ENCODE assay signal across 1 cellular context in the genomic region with DNA sequence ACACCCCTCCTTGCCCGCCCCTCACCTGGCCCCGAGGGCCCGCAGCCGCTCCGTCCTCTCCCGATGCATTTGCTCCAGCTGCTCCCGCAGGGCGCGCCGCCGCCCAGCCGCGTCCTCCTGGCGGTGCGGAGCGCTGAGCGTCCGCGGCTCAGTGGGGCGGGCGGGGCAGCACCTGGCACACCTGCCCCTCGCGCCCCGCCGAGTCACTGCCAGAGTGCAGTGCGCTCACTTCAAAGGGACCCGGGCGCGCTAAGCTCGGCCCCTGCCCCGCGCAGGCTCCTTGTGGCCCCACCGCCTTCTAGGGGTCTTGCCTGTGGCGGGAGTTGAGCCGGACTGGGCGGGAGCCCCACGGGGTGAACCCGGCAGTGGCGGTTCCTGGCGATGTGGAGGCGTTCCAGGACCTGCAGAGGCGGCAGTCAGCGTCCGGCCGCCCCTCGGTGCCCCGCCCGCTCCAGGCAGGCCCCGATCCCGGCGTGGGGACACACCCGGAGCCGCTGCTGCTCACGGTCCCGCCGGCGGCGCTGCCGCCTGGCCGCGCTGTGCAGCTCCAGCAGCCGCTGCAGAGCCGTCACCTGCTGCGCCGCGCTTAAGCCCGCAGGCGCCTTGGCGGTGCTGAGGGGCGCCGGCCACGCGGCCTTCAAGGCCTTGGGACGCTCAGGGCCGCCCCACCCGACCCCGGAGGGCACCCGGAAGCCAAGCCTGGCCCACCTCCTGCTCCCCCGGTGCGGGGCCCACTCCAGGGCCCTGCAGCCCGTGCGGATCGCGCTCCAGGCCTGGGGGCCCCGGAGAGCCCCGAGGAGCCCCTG.
TF ChIP-seq lines count a peak whose summit lies in the region.

No MANE protein-coding gene starts in this region.

TF ChIP-seq in HepG2, 621 proteins besides CTCF, POLR2A, EP300 and RAD21 (continues in another document):
- TF ChIP-seq, protein P1, sequence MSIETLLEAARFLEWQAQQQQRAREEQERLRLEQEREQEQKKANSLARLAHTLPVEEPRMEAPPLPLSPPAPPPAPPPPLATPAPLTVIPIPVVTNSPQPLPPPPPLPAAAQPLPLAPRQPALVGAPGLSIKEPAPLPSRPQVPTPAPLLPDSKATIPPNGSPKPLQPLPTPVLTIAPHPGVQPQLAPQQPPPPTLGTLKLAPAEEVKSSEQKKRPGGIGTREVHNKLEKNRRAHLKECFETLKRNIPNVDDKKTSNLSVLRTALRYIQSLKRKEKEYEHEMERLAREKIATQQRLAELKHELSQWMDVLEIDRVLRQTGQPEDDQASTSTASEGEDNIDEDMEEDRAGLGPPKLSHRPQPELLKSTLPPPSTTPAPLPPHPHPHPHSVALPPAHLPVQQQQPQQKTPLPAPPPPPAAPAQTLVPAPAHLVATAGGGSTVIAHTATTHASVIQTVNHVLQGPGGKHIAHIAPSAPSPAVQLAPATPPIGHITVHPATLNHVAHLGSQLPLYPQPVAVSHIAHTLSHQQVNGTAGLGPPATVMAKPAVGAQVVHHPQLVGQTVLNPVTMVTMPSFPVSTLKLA (IDR thresholded peaks at IDR 0.05) = no peak
- TF ChIP-seq IKZF1 (IDR thresholded peaks at IDR 0.05) = no peak
- TF ChIP-seq SYNCRIP (IDR thresholded peaks at IDR 0.05; ENCODE audit: insufficient read depth, low read depth, low read length) = no peak
- TF ChIP-seq ZBTB7B (CRISPR knock-in tag; IDR thresholded peaks at IDR 0.05) = 0 out of 2 replicates have a peak, but pooled peaks have one; percentile 26
- peak; percentile 36; the same call in 1 of the 2 replicates for TF ChIP-seq ZNF121 (CRISPR knock-in tag; IDR thresholded peaks at IDR 0.05)
- no peak for TF ChIP-seq KLF9 (CRISPR knock-in tag; IDR thresholded peaks at IDR 0.05; ENCODE audit: low read depth)
- no peak for TF ChIP-seq ZNF460 (CRISPR knock-in tag; IDR thresholded peaks at IDR 0.05; ENCODE audit: borderline replicate concordance)
- TF ChIP-seq ZNF615 (CRISPR knock-in tag; IDR thresholded peaks at IDR 0.05; ENCODE audit: borderline replicate concordance) = no peak
- TF ChIP-seq ZNF782 (CRISPR knock-in tag; IDR thresholded peaks at IDR 0.05; ENCODE audit: borderline replicate concordance) = no peak
- TF ChIP-seq, protein P2, sequence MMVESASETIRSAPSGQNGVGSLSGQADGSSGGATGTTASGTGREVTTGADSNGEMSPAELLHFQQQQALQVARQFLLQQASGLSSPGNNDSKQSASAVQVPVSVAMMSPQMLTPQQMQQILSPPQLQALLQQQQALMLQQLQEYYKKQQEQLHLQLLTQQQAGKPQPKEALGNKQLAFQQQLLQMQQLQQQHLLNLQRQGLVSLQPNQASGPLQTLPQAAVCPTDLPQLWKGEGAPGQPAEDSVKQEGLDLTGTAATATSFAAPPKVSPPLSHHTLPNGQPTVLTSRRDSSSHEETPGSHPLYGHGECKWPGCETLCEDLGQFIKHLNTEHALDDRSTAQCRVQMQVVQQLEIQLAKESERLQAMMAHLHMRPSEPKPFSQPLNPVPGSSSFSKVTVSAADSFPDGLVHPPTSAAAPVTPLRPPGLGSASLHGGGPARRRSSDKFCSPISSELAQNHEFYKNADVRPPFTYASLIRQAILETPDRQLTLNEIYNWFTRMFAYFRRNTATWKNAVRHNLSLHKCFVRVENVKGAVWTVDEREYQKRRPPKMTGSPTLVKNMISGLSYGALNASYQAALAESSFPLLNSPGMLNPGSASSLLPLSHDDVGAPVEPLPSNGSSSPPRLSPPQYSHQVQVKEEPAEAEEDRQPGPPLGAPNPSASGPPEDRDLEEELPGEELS (CRISPR knock-in tag; IDR thresholded peaks at IDR 0.05) = 0 out of 2 replicates have a peak, but pooled peaks have one; percentile 5
- TF ChIP-seq, protein P3, sequence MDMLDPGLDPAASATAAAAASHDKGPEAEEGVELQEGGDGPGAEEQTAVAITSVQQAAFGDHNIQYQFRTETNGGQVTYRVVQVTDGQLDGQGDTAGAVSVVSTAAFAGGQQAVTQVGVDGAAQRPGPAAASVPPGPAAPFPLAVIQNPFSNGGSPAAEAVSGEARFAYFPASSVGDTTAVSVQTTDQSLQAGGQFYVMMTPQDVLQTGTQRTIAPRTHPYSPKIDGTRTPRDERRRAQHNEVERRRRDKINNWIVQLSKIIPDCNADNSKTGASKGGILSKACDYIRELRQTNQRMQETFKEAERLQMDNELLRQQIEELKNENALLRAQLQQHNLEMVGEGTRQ (IDR thresholded peaks at IDR 0.05; ENCODE audit: low read depth, low read length) = no peak
- TF ChIP-seq, protein P3 (CRISPR knock-in tag; IDR thresholded peaks at IDR 0.05; ENCODE audit: borderline replicate concordance) = no peak
- TF ChIP-seq ZNF335 (CRISPR knock-in tag; IDR thresholded peaks at IDR 0.05) = no peak
- no peak for TF ChIP-seq SALL1 (CRISPR knock-in tag; IDR thresholded peaks at IDR 0.05)
- no peak for TF ChIP-seq HDAC2 (CRISPR knock-in tag; IDR thresholded peaks at IDR 0.05)
- TF ChIP-seq, protein P4, sequence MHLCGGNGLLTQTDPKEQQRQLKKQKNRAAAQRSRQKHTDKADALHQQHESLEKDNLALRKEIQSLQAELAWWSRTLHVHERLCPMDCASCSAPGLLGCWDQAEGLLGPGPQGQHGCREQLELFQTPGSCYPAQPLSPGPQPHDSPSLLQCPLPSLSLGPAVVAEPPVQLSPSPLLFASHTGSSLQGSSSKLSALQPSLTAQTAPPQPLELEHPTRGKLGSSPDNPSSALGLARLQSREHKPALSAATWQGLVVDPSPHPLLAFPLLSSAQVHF (CRISPR knock-in tag; IDR thresholded peaks at IDR 0.05) = no peak
- TF ChIP-seq CEBPB (IDR thresholded peaks at IDR 0.05; ENCODE audit: borderline replicate concordance, low read depth, low read length) = no peak
- TF ChIP-seq ZNF260 (CRISPR knock-in tag; IDR thresholded peaks at IDR 0.05; ENCODE audit: borderline replicate concordance, low read depth) = no peak
- TF ChIP-seq TAF15 (IDR thresholded peaks at IDR 0.05; ENCODE audit: low read depth, low read length, poor library complexity, severe bottlenecking) = no peak
- no peak for TF ChIP-seq ZNF773 (CRISPR knock-in tag; IDR thresholded peaks at IDR 0.05; ENCODE audit: borderline replicate concordance)
- TF ChIP-seq NFIC (IDR thresholded peaks at IDR 0.05; ENCODE audit: low read length) = no peak
- TF ChIP-seq, protein P5, sequence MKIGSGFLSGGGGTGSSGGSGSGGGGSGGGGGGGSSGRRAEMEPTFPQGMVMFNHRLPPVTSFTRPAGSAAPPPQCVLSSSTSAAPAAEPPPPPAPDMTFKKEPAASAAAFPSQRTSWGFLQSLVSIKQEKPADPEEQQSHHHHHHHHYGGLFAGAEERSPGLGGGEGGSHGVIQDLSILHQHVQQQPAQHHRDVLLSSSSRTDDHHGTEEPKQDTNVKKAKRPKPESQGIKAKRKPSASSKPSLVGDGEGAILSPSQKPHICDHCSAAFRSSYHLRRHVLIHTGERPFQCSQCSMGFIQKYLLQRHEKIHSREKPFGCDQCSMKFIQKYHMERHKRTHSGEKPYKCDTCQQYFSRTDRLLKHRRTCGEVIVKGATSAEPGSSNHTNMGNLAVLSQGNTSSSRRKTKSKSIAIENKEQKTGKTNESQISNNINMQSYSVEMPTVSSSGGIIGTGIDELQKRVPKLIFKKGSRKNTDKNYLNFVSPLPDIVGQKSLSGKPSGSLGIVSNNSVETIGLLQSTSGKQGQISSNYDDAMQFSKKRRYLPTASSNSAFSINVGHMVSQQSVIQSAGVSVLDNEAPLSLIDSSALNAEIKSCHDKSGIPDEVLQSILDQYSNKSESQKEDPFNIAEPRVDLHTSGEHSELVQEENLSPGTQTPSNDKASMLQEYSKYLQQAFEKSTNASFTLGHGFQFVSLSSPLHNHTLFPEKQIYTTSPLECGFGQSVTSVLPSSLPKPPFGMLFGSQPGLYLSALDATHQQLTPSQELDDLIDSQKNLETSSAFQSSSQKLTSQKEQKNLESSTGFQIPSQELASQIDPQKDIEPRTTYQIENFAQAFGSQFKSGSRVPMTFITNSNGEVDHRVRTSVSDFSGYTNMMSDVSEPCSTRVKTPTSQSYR (CRISPR knock-in tag; IDR thresholded peaks at IDR 0.05; ENCODE audit: borderline replicate concordance) = no peak
- no peak for TF ChIP-seq SMYD3 (CRISPR knock-in tag; IDR thresholded peaks at IDR 0.05)
- no peak for TF ChIP-seq KDM3A (CRISPR knock-in tag; IDR thresholded peaks at IDR 0.05; ENCODE audit: low read depth)
- no peak for TF ChIP-seq JUND (CRISPR knock-in tag; IDR thresholded peaks at IDR 0.05)
- TF ChIP-seq, protein P6, sequence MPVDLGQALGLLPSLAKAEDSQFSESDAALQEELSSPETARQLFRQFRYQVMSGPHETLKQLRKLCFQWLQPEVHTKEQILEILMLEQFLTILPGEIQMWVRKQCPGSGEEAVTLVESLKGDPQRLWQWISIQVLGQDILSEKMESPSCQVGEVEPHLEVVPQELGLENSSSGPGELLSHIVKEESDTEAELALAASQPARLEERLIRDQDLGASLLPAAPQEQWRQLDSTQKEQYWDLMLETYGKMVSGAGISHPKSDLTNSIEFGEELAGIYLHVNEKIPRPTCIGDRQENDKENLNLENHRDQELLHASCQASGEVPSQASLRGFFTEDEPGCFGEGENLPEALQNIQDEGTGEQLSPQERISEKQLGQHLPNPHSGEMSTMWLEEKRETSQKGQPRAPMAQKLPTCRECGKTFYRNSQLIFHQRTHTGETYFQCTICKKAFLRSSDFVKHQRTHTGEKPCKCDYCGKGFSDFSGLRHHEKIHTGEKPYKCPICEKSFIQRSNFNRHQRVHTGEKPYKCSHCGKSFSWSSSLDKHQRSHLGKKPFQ (CRISPR knock-in tag; IDR thresholded peaks at IDR 0.05; ENCODE audit: insufficient replicate concordance) = peak; percentile 58
- TF ChIP-seq, protein P7, sequence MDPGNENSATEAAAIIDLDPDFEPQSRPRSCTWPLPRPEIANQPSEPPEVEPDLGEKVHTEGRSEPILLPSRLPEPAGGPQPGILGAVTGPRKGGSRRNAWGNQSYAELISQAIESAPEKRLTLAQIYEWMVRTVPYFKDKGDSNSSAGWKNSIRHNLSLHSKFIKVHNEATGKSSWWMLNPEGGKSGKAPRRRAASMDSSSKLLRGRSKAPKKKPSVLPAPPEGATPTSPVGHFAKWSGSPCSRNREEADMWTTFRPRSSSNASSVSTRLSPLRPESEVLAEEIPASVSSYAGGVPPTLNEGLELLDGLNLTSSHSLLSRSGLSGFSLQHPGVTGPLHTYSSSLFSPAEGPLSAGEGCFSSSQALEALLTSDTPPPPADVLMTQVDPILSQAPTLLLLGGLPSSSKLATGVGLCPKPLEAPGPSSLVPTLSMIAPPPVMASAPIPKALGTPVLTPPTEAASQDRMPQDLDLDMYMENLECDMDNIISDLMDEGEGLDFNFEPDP (CRISPR knock-in tag; conservative IDR thresholded peaks at IDR 0.05) = no peak
- no peak for TF ChIP-seq ZNF136 (CRISPR knock-in tag; IDR thresholded peaks at IDR 0.05; ENCODE audit: low read depth)
- TF ChIP-seq DMAP1 (CRISPR knock-in tag; IDR thresholded peaks at IDR 0.05) = no peak; the same call in 1 of the 2 replicates
- TF ChIP-seq, protein P8, sequence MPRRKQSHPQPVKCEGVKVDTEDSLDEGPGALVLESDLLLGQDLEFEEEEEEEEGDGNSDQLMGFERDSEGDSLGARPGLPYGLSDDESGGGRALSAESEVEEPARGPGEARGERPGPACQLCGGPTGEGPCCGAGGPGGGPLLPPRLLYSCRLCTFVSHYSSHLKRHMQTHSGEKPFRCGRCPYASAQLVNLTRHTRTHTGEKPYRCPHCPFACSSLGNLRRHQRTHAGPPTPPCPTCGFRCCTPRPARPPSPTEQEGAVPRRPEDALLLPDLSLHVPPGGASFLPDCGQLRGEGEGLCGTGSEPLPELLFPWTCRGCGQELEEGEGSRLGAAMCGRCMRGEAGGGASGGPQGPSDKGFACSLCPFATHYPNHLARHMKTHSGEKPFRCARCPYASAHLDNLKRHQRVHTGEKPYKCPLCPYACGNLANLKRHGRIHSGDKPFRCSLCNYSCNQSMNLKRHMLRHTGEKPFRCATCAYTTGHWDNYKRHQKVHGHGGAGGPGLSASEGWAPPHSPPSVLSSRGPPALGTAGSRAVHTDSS (CRISPR knock-in tag; conservative IDR thresholded peaks at IDR 0.05) = no peak
- TF ChIP-seq SMARCC2 (IDR thresholded peaks at IDR 0.05) = no peak
- TF ChIP-seq ZNF724P (CRISPR knock-in tag; IDR thresholded peaks at IDR 0.05; ENCODE audit: borderline replicate concordance) = no peak
- TF ChIP-seq, protein P9, sequence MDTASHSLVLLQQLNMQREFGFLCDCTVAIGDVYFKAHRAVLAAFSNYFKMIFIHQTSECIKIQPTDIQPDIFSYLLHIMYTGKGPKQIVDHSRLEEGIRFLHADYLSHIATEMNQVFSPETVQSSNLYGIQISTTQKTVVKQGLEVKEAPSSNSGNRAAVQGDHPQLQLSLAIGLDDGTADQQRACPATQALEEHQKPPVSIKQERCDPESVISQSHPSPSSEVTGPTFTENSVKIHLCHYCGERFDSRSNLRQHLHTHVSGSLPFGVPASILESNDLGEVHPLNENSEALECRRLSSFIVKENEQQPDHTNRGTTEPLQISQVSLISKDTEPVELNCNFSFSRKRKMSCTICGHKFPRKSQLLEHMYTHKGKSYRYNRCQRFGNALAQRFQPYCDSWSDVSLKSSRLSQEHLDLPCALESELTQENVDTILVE (CRISPR knock-in tag; IDR thresholded peaks at IDR 0.05) = peak; percentile 18; the same call in 1 of the 2 replicates
- no peak for TF ChIP-seq ATF1 (CRISPR knock-in tag; IDR thresholded peaks at IDR 0.05)
- TF ChIP-seq POLR2G (IDR thresholded peaks at IDR 0.05; ENCODE audit: low read depth, low read length) = no peak
- TF ChIP-seq DR1 (CRISPR knock-in tag; IDR thresholded peaks at IDR 0.05) = no peak
- 0 out of 2 replicates have a peak, but pooled peaks have one; percentile 33 for TF ChIP-seq RFXAP (CRISPR knock-in tag; IDR thresholded peaks at IDR 0.05; ENCODE audit: borderline replicate concordance)
- TF ChIP-seq, protein P10, sequence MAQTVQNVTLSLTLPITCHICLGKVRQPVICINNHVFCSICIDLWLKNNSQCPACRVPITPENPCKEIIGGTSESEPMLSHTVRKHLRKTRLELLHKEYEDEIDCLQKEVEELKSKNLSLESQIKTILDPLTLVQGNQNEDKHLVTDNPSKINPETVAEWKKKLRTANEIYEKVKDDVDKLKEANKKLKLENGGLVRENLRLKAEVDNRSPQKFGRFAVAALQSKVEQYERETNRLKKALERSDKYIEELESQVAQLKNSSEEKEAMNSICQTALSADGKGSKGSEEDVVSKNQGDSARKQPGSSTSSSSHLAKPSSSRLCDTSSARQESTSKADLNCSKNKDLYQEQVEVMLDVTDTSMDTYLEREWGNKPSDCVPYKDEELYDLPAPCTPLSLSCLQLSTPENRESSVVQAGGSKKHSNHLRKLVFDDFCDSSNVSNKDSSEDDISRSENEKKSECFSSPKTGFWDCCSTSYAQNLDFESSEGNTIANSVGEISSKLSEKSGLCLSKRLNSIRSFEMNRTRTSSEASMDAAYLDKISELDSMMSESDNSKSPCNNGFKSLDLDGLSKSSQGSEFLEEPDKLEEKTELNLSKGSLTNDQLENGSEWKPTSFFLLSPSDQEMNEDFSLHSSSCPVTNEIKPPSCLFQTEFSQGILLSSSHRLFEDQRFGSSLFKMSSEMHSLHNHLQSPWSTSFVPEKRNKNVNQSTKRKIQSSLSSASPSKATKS (CRISPR knock-in tag; IDR thresholded peaks at IDR 0.05) = no peak
- no peak for TF ChIP-seq ZNF510 (CRISPR knock-in tag; IDR thresholded peaks at IDR 0.05; ENCODE audit: low read depth)
- TF ChIP-seq MBD4 (IDR thresholded peaks at IDR 0.05; ENCODE audit: borderline replicate concordance, low read length) = no peak
- no peak for TF ChIP-seq MIXL1 (CRISPR knock-in tag; IDR thresholded peaks at IDR 0.05)
